Comparison of ENCODE assay signal across 10 cellular contexts in the genomic region with DNA sequence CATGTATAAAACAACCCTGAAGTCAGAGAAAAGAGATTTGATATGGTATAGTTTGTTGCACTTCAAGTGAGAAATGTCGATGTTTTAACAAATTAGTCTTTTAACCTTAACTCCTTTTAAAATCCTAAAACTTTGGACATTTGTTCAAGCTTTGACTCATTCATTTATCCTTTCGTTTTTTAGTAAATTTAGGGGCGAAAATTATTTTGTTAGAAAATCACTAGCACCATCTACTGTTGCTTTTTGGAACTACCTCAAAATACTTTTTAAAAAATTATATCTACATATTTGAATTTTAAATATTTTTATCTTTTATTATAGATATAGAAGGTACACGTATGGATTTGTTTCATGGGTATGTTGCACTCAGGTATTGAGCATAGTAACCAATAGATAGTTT.
DNase-seq lines count a peak whose midpoint lies in the region; ATAC-seq, FAIRE-seq and TF ChIP-seq lines count a peak whose summit lies in the region.
"Had no signal": no experiment of that assay in that cellular context is flagged by ENCODE, and none has a peak within 500 bp of the region (broad histone marks: within the 10 kb centered on the region; RNA-seq: fewer than 3 reads in every experiment).

No MANE protein-coding gene starts in this region.

- H3K4me2 ChIP-seq in Karpas-422 (ENCODE audit: low read depth, low read length, poor library complexity, severe bottlenecking) = no peak overlapping the region

- no peaks in the 10 kb centered on the region for H3K9me3 Mint-ChIP-seq in CD8-positive, alpha-beta T cell
- H3K9me3 Mint-ChIP-seq in nephron = no peaks in the 10 kb centered on the region

- H3K4me1 ChIP-seq in CD8-positive, alpha-beta T cell (ENCODE audit: insufficient read depth, low read length) = no peaks in the 10 kb centered on the region
- no peaks in the 10 kb centered on the region for H3K4me1 ChIP-seq in Karpas-422 (ENCODE audit: low read length)

- H3K27me3 Mint-ChIP-seq in CD8-positive, alpha-beta T cell (ENCODE audit: low read depth) = no peaks in the 10 kb centered on the region
- H3K27me3 Mint-ChIP-seq in nephron (ENCODE audit: low read depth) = no peaks in the 10 kb centered on the region

- no peak overlapping the region for H3K9ac ChIP-seq in Karpas-422 (ENCODE audit: low read length)

- peak; percentile 20 for TF ChIP-seq CTCF in CD8-positive, alpha-beta T cell (IDR thresholded peaks at IDR 0.05)
- peak; percentile 30 to 60 (median 42) for TF ChIP-seq CTCF in nephron (IDR thresholded peaks at IDR 0.05; ENCODE audit: unreplicated experiment in 3 of 3)

- FAIRE-seq in colon (lab: Jason Lieb, UNC) = peak; percentile 97

- no peak overlapping the region for H3K27ac Mint-ChIP-seq in CD8-positive, alpha-beta T cell
- no peak overlapping the region for H3K27ac Mint-ChIP-seq in nephron

- H2AFZ ChIP-seq in Karpas-422 (ENCODE audit: low read length) = no peak overlapping the region

- ATAC-seq in CD8-positive, alpha-beta T cell = no peak
- ATAC-seq: stimulated activated naive CD8-positive, alpha-beta T cell treated with anti-CD3 and anti-CD28 coated beads, Interleukin-15, Interleukin-2, amounts not matched to agents 100 U/mL and 50 U/mL, for 24 hours had no signal

- POLR2A ChIA-PET in CD8-positive, alpha-beta T cell (lab: Charles Lee) = no interaction called here

- H3K4me3 Mint-ChIP-seq in CD8-positive, alpha-beta T cell = no peak overlapping the region
- no peak overlapping the region for H3K4me3 Mint-ChIP-seq in nephron

- no peak for DNase-seq in CD8-positive, alpha-beta T cell
- DNase-seq in Karpas-422 = peak; percentile 49
- DNase-seq in dedifferentiated amniotic fluid mesenchymal stem cell (ENCODE audit: extremely low spot score) = no peak
- no peak for DNase-seq in islet precursor cell
- no peak for DNase-seq in HuH-7 (ENCODE audit: low spot score)
- no peak for DNase-seq in NCI-H2029 (lab: John Stamatoyannopoulos, UW)
- DNase-seq: NCI-H1694; stimulated activated naive CD8-positive, alpha-beta T cell treated with anti-CD3 and anti-CD28 coated beads, Interleukin-15, Interleukin-2, amounts not matched to agents 100 U/mL and 50 U/mL, for 24 hours had no signal

- intact Hi-C loops in CD8-positive, alpha-beta T cell (cut with DNase I, micrococcal nuclease) = loop anchor here in 1 of 2 experiments (2.0 to 5.0 kb wide), 2 partner anchors 434 to 462 kb away; no protein-coding TSS in a partner anchor

- H3K36me3 Mint-ChIP-seq in CD8-positive, alpha-beta T cell = no peaks in the 10 kb centered on the region
- H3K36me3 Mint-ChIP-seq in nephron (ENCODE audit: low read depth) = no peaks in the 10 kb centered on the region

- H3K27me3 ChIP-seq in CD8-positive, alpha-beta T cell (ENCODE audit: insufficient read depth, low read length) = no peaks in the 10 kb centered on the region
- no peaks in the 10 kb centered on the region for H3K27me3 ChIP-seq in Karpas-422 (ENCODE audit: low read length)

- H3K9me3 ChIP-seq in CD8-positive, alpha-beta T cell (ENCODE audit: low read length) = no peaks in the 10 kb centered on the region
- H3K9me3 ChIP-seq in Karpas-422 (ENCODE audit: low read length) = no peaks in the 10 kb centered on the region

- H3K36me3 ChIP-seq in CD8-positive, alpha-beta T cell (ENCODE audit: insufficient read depth, low read length) = no peaks in the 10 kb centered on the region
- H3K36me3 ChIP-seq in Karpas-422 (ENCODE audit: insufficient read depth, low read length) = no peaks in the 10 kb centered on the region

- no peak overlapping the region for H3K27ac ChIP-seq in CD8-positive, alpha-beta T cell (ENCODE audit: low read depth, low read length)
- no peak overlapping the region for H3K27ac ChIP-seq in Karpas-422 (ENCODE audit: low read length)

- H3K79me2 ChIP-seq in Karpas-422 (ENCODE audit: low read length) = no peaks in the 10 kb centered on the region

- H3K4me3 ChIP-seq in CD8-positive, alpha-beta T cell (ENCODE audit: low read depth, low read length) = no peak overlapping the region
- H3K4me3 ChIP-seq in Karpas-422 (ENCODE audit: low read length) = no peak overlapping the region

- H4K20me1 ChIP-seq in Karpas-422 (ENCODE audit: insufficient read depth, low read depth, low read length) = no peaks in the 10 kb centered on the region

- CTCF ChIA-PET in CD8-positive, alpha-beta T cell (lab: Charles Lee) = no interaction called here

- H3K9me2 ChIP-seq in Karpas-422 (replicated peaks; ENCODE audit: insufficient read depth, low read length) = no peaks in the 10 kb centered on the region

- no peaks in the 10 kb centered on the region for H3K4me1 Mint-ChIP-seq in CD8-positive, alpha-beta T cell (ENCODE audit: low read depth)
- H3K4me1 Mint-ChIP-seq in nephron = no peaks in the 10 kb centered on the region
